ENCODE assay signal across 10 cellular contexts in the genomic region with DNA sequence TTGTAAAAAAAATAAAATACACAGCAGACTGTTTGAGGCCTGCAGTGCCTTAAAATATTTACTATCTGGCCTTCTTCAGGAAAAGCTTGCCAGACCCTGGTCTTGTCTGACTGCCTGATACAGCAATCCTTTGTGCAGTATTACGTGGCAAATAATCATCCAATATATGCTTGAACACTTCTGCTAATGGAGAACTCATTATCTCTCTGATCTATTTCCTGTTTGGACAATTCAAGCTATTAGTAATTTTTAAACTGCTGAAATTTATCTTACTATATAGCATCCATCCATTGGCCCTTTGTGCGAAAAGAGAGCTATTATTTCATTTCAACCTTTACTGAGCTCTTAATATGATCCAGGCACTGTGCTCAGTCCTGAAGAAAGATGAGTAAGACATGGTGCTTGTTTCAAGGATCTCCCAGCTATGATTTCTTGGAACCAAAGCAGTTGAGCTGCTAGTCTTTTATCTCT. TPM values are rescaled to one million over a fixed set of nuclear protein-coding genes. Genes with fewer than 3 reads are reported as not detected.
A peak's percentile ranks its signal among the peaks of the same experiment; 100 is the strongest.
DNase-seq lines count a peak whose midpoint lies in the region; ATAC-seq and TF ChIP-seq lines count a peak whose summit lies in the region.
"Had no signal": no experiment of that assay in that cellular context is flagged by ENCODE, and none has a peak within 500 bp of the region (broad histone marks: within the 10 kb centered on the region; RNA-seq: fewer than 3 reads in every experiment).

No MANE protein-coding gene starts in this region.

- H3K4me2 ChIP-seq in osteoblast (ENCODE audit: insufficient read depth, low read length) = peak overlapping the region; percentile 83

- peaks cover 2% of the 10 kb centered on the region for H3K36me3 ChIP-seq in CD4-positive, CD25-positive, alpha-beta regulatory T cell (ENCODE audit: control insufficient read depth, insufficient read depth, low read length)
- H3K36me3 ChIP-seq in MG63 = peaks cover 20% of the 10 kb centered on the region
- peaks cover 9% of the 10 kb centered on the region for H3K36me3 ChIP-seq in osteoblast (ENCODE audit: insufficient read depth, low read length)

- H3K4me3 Mint-ChIP-seq in CD4-positive, CD25-positive, alpha-beta regulatory T cell = peak overlapping the region in 1 of 4 donors; percentile 52

- no peaks in the 10 kb centered on the region for H3K27me3 Mint-ChIP-seq in CD4-positive, CD25-positive, alpha-beta regulatory T cell

- no peaks in the 10 kb centered on the region for H3K27me3 ChIP-seq in CD4-positive, CD25-positive, alpha-beta regulatory T cell (ENCODE audit: control insufficient read depth, insufficient read depth, low read length)
- no peaks in the 10 kb centered on the region for H3K27me3 ChIP-seq in MG63
- H3K27me3 ChIP-seq in osteoblast (ENCODE audit: insufficient read depth, low read length) = no peaks in the 10 kb centered on the region

- no peak for ATAC-seq in CD4-positive, CD25-positive, alpha-beta regulatory T cell (ENCODE audit: low read depth in 2 of 2)
- no peak for ATAC-seq in esophagus mucosa

- H3K4me1 Mint-ChIP-seq in CD4-positive, CD25-positive, alpha-beta regulatory T cell = peaks cover 26 to 55% (median 45%) of the 10 kb centered on the region in 4 donors

- peaks cover 16% of the 10 kb centered on the region for H3K36me3 Mint-ChIP-seq in CD4-positive, CD25-positive, alpha-beta regulatory T cell

- H3K79me2 ChIP-seq in osteoblast (ENCODE audit: insufficient read depth, low read length) = peaks cover 43% of the 10 kb centered on the region

- TF ChIP-seq CTCF in cardiac fibroblast (IDR thresholded peaks at IDR 0.05; ENCODE audit: low read depth, low read length) = no peak
- no peak for TF ChIP-seq CTCF in osteoblast (IDR thresholded peaks at IDR 0.05; ENCODE audit: extremely low read depth, low read depth, low read length)

- no peak for DNase-seq in CD4-positive, CD25-positive, alpha-beta regulatory T cell
- peak; percentile 38 for DNase-seq in MG63
- peak; percentile 50 to 70 for DNase-seq in cardiac fibroblast (ENCODE audit: low read depth in 2 of 2)
- DNase-seq in osteoblast (ENCODE audit: insufficient read length, low spot score, missing footprints) = no peak
- DNase-seq in DMS 273 treated with DMSO at 0.1 percent for 48 hours (lab: John Stamatoyannopoulos, UW) = no peak
- DNase-seq in DMS153 (lab: John Stamatoyannopoulos, UW) = no peak
- no peak for DNase-seq in LoVo (ENCODE audit: low spot score)
- DNase-seq: hypothalamus, NCI-H524 had no signal

- H3K4me3 ChIP-seq in CD4-positive, CD25-positive, alpha-beta regulatory T cell (ENCODE audit: low read depth, low read length) = peak overlapping the region; percentile 33
- H3K4me3 ChIP-seq in MG63 (0 out of 2 replicates have a peak overlapping the region, but pooled peaks have one; percentile 6), cardiac fibroblast (replicated peaks in 1 of 2; ENCODE audit: low read depth in 2 of 2, low read length in 2 of 2) (no peak overlapping the region), osteoblast (ENCODE audit: insufficient read depth, low read length) (no peak overlapping the region)

- no peak overlapping the region for H2AFZ ChIP-seq in osteoblast (ENCODE audit: low read length)

- H3K9me3 Mint-ChIP-seq in CD4-positive, CD25-positive, alpha-beta regulatory T cell = no peaks in the 10 kb centered on the region

- H3K27ac Mint-ChIP-seq in CD4-positive, CD25-positive, alpha-beta regulatory T cell = peak overlapping the region; percentile 38 to 87 (median 62)

- no peaks in the 10 kb centered on the region for H4K20me1 ChIP-seq in osteoblast (ENCODE audit: insufficient read depth, low read length)

- peak overlapping the region; percentile 75 for H3K27ac ChIP-seq in CD4-positive, CD25-positive, alpha-beta regulatory T cell (ENCODE audit: insufficient read depth, low read length, poor library complexity, severe bottlenecking)
- peak overlapping the region; percentile 98 for H3K27ac ChIP-seq in osteoblast (ENCODE audit: low read depth, low read length)

- peaks cover 46% of the 10 kb centered on the region for H3K4me1 ChIP-seq in CD4-positive, CD25-positive, alpha-beta regulatory T cell (ENCODE audit: control insufficient read depth, insufficient read depth, low read length, poor library complexity, severe bottlenecking)
- H3K4me1 ChIP-seq in osteoblast (ENCODE audit: insufficient read depth, low read length) = peaks cover 52% of the 10 kb centered on the region

- H3K9me3 ChIP-seq in CD4-positive, CD25-positive, alpha-beta regulatory T cell (ENCODE audit: control insufficient read depth in 2 of 2, low read length in 2 of 2) = no peaks in the 10 kb centered on the region
- H3K9me3 ChIP-seq in MG63 = no peaks in the 10 kb centered on the region
- no peaks in the 10 kb centered on the region for H3K9me3 ChIP-seq in osteoblast (ENCODE audit: low read depth, low read length)

RNA-seq across cellular contexts. Expression of gene ATG7, which starts 15.9 kb away (rescaled TPM):
- total RNA-seq in CD4-positive, CD25-positive, alpha-beta regulatory T cell = 42.2 TPM
- polyA plus RNA-seq in CD4-positive, CD25-positive, alpha-beta regulatory T cell = 10 to 100 TPM; 13.4 to 26.7 (median 14.6) TPM
- 34.5 and 54.7 TPM in 2 replicates for total RNA-seq in MG63 (2014; rRNA removed; shearing (Covaris generic); ENCODE audit: low replicate concordance)
- total RNA-seq in osteoblast (83.7 and 93.4 TPM in 2 replicates), esophagus mucosa (30.0 TPM)

Comparison
In these comparisons a context has a peak if more than half of its experiments do, and no peak if none do; other contexts are left out.
1. DNase-seq: peak in MG63 (single experiment) and cardiac fibroblast (2 of 2); none in CD4-positive, CD25-positive, alpha-beta regulatory T cell (0 of 3), osteoblast (single experiment), DMS 273 treated with DMSO at 0.1 percent for 48 hours (single experiment), DMS153 (single experiment) and LoVo (single experiment).
2. H3K4me3 ChIP-seq: peak in CD4-positive, CD25-positive, alpha-beta regulatory T cell (single experiment) and MG63 (single experiment); none in cardiac fibroblast (0 of 2) and osteoblast (single experiment).